16 cellular contexts compared by ENCODE assay signal in the genomic region with DNA sequence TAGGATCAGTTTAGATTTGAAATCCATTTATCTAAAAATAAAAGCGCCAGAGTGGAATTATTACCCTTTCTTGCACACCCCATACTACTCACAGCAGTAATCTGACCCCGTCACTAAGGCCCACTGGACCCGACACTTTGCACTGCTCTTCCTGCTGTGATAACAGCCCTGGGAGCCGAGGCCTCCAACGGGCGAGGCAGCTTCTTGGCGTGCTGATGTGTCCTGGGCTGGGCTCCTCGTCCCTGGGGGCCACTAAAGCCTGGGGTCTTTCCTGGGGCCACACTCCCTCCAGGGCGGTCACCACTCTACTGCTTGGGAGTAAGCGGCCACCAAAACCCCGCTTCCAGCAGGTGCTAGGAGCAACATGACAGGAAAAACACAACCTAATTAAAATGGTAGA.
DNase-seq lines count a peak whose midpoint lies in the region; ATAC-seq, FAIRE-seq and TF ChIP-seq lines count a peak whose summit lies in the region.
"Had no signal": no experiment of that assay in that cellular context is flagged by ENCODE, and none has a peak within 500 bp of the region (broad histone marks: within the 10 kb centered on the region; RNA-seq: fewer than 3 reads in every experiment).

No MANE protein-coding gene starts in this region.

- H3K27ac ChIP-seq in right cardiac atrium (ENCODE audit: low read length) (no peak overlapping the region), RWPE2 (ENCODE audit: poor library complexity, severe bottlenecking) (no peak overlapping the region), kidney (ENCODE audit: low read depth in 2 of 2, low read length in 2 of 2) (no peak overlapping the region), osteoblast (ENCODE audit: low read depth, low read length) (no peak overlapping the region)
- H3K27ac ChIP-seq: GM23248 had no signal

- intact Hi-C loops in right cardiac atrium (cut with DNase I), result no loop called here
- intact Hi-C loops in Right ventricle myocardium superior (cut with DNase I), result no loop called here
- intact Hi-C loops in kidney (cut with DNase I), result no loop called here
- intact Hi-C loops in activated CD4-positive, alpha-beta T cell treated with anti-CD3 and anti-CD28 coated beads for 36 hours (cut with DNase I, micrococcal nuclease), result no loop called here

- CTCF ChIA-PET in activated CD4-positive, alpha-beta T cell treated with anti-CD3 and anti-CD28 coated beads for 36 hours (lab: Charles Lee), result interaction anchor here (0.8 to 1.3 kb wide), 3 partner anchors 32 to 610 kb away, joined by 3 to 4 read pairs (median 3); no protein-coding TSS in a partner anchor

- no peaks in the 10 kb centered on the region for H3K27me3 Mint-ChIP-seq in activated CD4-positive, alpha-beta T cell treated with anti-CD3 and anti-CD28 coated beads for 36 hours
- H3K27me3 Mint-ChIP-seq: CD4-positive, alpha-beta memory T cell had no signal

- H3K9ac ChIP-seq in kidney (ENCODE audit: low read length in 2 of 2), result no peak overlapping the region
- H3K9ac ChIP-seq: GM23248 had no signal

- no peaks in the 10 kb centered on the region for H3K79me2 ChIP-seq in osteoblast (ENCODE audit: insufficient read depth, low read length)

- no peak overlapping the region for H3K4me3 ChIP-seq in right cardiac atrium (ENCODE audit: low read length)
- H3K4me3 ChIP-seq in RWPE2 (ENCODE audit: severe bottlenecking), result no peak overlapping the region
- H3K4me3 ChIP-seq in kidney (ENCODE audit: low read length in 2 of 2), result no peak overlapping the region
- no peak overlapping the region for H3K4me3 ChIP-seq in osteoblast (ENCODE audit: insufficient read depth, low read length)
- H3K4me3 ChIP-seq: GM23248 had no signal

- no peak overlapping the region for H3K27ac Mint-ChIP-seq in activated CD4-positive, alpha-beta T cell treated with anti-CD3 and anti-CD28 coated beads for 36 hours
- H3K27ac Mint-ChIP-seq: H9, HFFc6 had no signal

- H3K36me3 ChIP-seq in RWPE2 (ENCODE audit: low read depth) (peaks cover 21% of the 10 kb centered on the region), kidney (ENCODE audit: control insufficient read depth in 1 of 2, insufficient read depth in 2 of 2, low read length in 2 of 2) (peaks cover 24 to 25% of the 10 kb centered on the region in 2 donors), osteoblast (ENCODE audit: insufficient read depth, low read length) (peaks cover 47% of the 10 kb centered on the region)

- H4K20me1 ChIP-seq in osteoblast (ENCODE audit: insufficient read depth, low read length), result no peaks in the 10 kb centered on the region

- no peaks in the 10 kb centered on the region for H3K27me3 ChIP-seq in right cardiac atrium (ENCODE audit: control insufficient read depth, insufficient read depth)
- no peaks in the 10 kb centered on the region for H3K27me3 ChIP-seq in RWPE2 (ENCODE audit: insufficient read depth, poor library complexity, severe bottlenecking)
- no peaks in the 10 kb centered on the region for H3K27me3 ChIP-seq in osteoblast (ENCODE audit: insufficient read depth, low read length)

- H2AFZ ChIP-seq in osteoblast (ENCODE audit: low read length), result no peak overlapping the region
- H2AFZ ChIP-seq: GM23248 had no signal

- H3K4me1 ChIP-seq in right cardiac atrium (ENCODE audit: control insufficient read depth, insufficient read depth, low read length), result no peaks in the 10 kb centered on the region
- H3K4me1 ChIP-seq in RWPE2 (ENCODE audit: insufficient read depth, poor library complexity, severe bottlenecking), result no peaks in the 10 kb centered on the region
- no peaks in the 10 kb centered on the region for H3K4me1 ChIP-seq in kidney (ENCODE audit: control insufficient read depth in 1 of 2, insufficient read depth in 1 of 2, low read depth in 1 of 2, low read length in 2 of 2)
- no peaks in the 10 kb centered on the region for H3K4me1 ChIP-seq in osteoblast (ENCODE audit: insufficient read depth, low read length)

- POLR2A ChIA-PET in activated CD4-positive, alpha-beta T cell treated with anti-CD3 and anti-CD28 coated beads for 36 hours (lab: Charles Lee), result no interaction called here

- TF ChIP-seq CTCF in RWPE2 (IDR thresholded peaks at IDR 0.05; ENCODE audit: poor library complexity, severe bottlenecking) (no peak), kidney (IDR thresholded peaks at IDR 0.05; ENCODE audit: borderline replicate concordance, extremely low read depth, insufficient read depth) (no peak), osteoblast (IDR thresholded peaks at IDR 0.05; ENCODE audit: extremely low read depth, low read depth, low read length) (no peak)

- no peak for DNase-seq in right cardiac atrium
- DNase-seq in Right ventricle myocardium superior, result no peak
- DNase-seq in RWPE2 (ENCODE audit: low spot score), result peak; percentile 33
- DNase-seq in kidney, result peak; percentile 43
- DNase-seq in activated CD4-positive, alpha-beta T cell treated with anti-CD3 and anti-CD28 coated beads for 36 hours, result no peak
- DNase-seq in osteoblast (ENCODE audit: insufficient read length, low spot score, missing footprints), result no peak
- DNase-seq: C1 segment of cervical spinal cord; CD4-positive, alpha-beta memory T cell; COR-L47; DMS79 treated with DMSO at 0.1 percent for 48 hours; GF-D8; HFFc6 had no signal

- FAIRE-seq in kidney (lab: Jason Lieb, UNC), result no peak
- FAIRE-seq: GM12891, GM18507 had no signal

- H3K4me3 Mint-ChIP-seq in activated CD4-positive, alpha-beta T cell treated with anti-CD3 and anti-CD28 coated beads for 36 hours, result no peak overlapping the region
- H3K4me3 Mint-ChIP-seq: CD4-positive, alpha-beta memory T cell; H9; HFFc6 had no signal

- H3K9me3 Mint-ChIP-seq in activated CD4-positive, alpha-beta T cell treated with anti-CD3 and anti-CD28 coated beads for 36 hours (ENCODE audit: low read depth), result no peaks in the 10 kb centered on the region
- H3K9me3 Mint-ChIP-seq: H9, HFFc6 had no signal

- H3K36me3 Mint-ChIP-seq in activated CD4-positive, alpha-beta T cell treated with anti-CD3 and anti-CD28 coated beads for 36 hours (ENCODE audit: low read depth), result peaks cover 11% of the 10 kb centered on the region

- 65% methylated on average over 11 of the region's 11 CpGs for WGBS in right cardiac atrium

- H3K9me3 ChIP-seq in right cardiac atrium (ENCODE audit: control insufficient read depth, low read length) (no peaks in the 10 kb centered on the region), RWPE2 (ENCODE audit: severe bottlenecking) (no peaks in the 10 kb centered on the region), kidney (ENCODE audit: control insufficient read depth in 1 of 2, low read length in 2 of 2) (no peaks in the 10 kb centered on the region), osteoblast (ENCODE audit: low read depth, low read length) (no peaks in the 10 kb centered on the region)

- no peak overlapping the region for H3K4me2 ChIP-seq in osteoblast (ENCODE audit: insufficient read depth, low read length)

- no peaks in the 10 kb centered on the region for H3K4me1 Mint-ChIP-seq in activated CD4-positive, alpha-beta T cell treated with anti-CD3 and anti-CD28 coated beads for 36 hours

- peak; percentile 27 to 73 for ATAC-seq in right cardiac atrium
- ATAC-seq in Right ventricle myocardium superior (ENCODE audit: poor library complexity), result no peak
- ATAC-seq in RWPE2 (ENCODE audit: low read depth), result no peak
- no peak for ATAC-seq in activated CD4-positive, alpha-beta T cell treated with anti-CD3 and anti-CD28 coated beads for 36 hours

Comparison
In these comparisons a context has a peak if more than half of its experiments do, and no peak if none do; other contexts are left out.
1. ATAC-seq: peak in right cardiac atrium (2 of 2); none in Right ventricle myocardium superior (single experiment), RWPE2 (single experiment) and activated CD4-positive, alpha-beta T cell treated with anti-CD3 and anti-CD28 coated beads for 36 hours (single experiment).
2. DNase-seq: peak in RWPE2 (single experiment) and kidney (single experiment); none in right cardiac atrium (0 of 3), Right ventricle myocardium superior (single experiment), activated CD4-positive, alpha-beta T cell treated with anti-CD3 and anti-CD28 coated beads for 36 hours (single experiment) and osteoblast (single experiment).